In genomic region chr12:121400332-121401139, GRCh38 we compare ENCODE assay signal across 8 cellular contexts. TPM values are rescaled to one million over a fixed set of nuclear protein-coding genes. Genes with fewer than 3 reads are reported as not detected.
A peak's percentile ranks its signal among the peaks of the same experiment; 100 is the strongest.
DNase-seq lines count a peak whose midpoint lies in the region; ATAC-seq and TF ChIP-seq lines count a peak whose summit lies in the region.

No MANE protein-coding gene starts in this region.

- TF ChIP-seq RAD21 in SK-N-SH (IDR thresholded peaks at IDR 0.05; ENCODE audit: low read length): no peak; the same call in 1 of the 2 replicates

- WGBS in SK-N-SH (ENCODE audit: low lambda C conversion rate): 5% methylated on average over 30 of the region's 48 CpGs
- 1% methylated on average over 48 of the region's 48 CpGs for WGBS in right cardiac atrium

- peak overlapping the region; percentile 83 for H3K4me2 ChIP-seq in SK-N-SH

- TF ChIP-seq EP300 in SK-N-SH (IDR thresholded peaks at IDR 0.05; ENCODE audit: borderline replicate concordance in 1 of 2, low read depth in 1 of 2, low read length in 1 of 2): no peak

- H3K79me2 ChIP-seq in SK-N-SH (ENCODE audit: insufficient read depth): peaks cover 67% of the 10 kb centered on the region

- peak overlapping the region; percentile 98 for H3K27ac Mint-ChIP-seq in activated naive CD8-positive, alpha-beta T cell treated with anti-CD3 and anti-CD28 coated beads, Interleukin-2, amount 10 ng/mL, durations not matched to agents 7 days and 5 days

- peak overlapping the region; percentile 73 to 84 for H3K27ac ChIP-seq in SK-N-SH (ENCODE audit: low read depth in 2 of 2, low read length in 1 of 2)
- peak overlapping the region; percentile 75 for H3K27ac ChIP-seq in right cardiac atrium (ENCODE audit: low read length)

- H3K36me3 ChIP-seq in SK-N-SH (replicated peaks in 1 of 2; ENCODE audit: control insufficient read depth in 1 of 2, insufficient read depth in 2 of 2, low read length in 1 of 2): peaks cover 2 to 19% of the 10 kb centered on the region in 2 experiments

- POLR2A ChIA-PET in SK-N-SH (lab: Yijun Ruan, JAX): interaction anchor here (0.7 to 2.5 kb wide), 10 partner anchors 9 to 74 kb away, joined by 3 to 20 read pairs (median 4); partner anchors contain the start of gene ANAPC5
- POLR2A ChIA-PET in activated naive CD8-positive, alpha-beta T cell treated with anti-CD3 and anti-CD28 coated beads, Interleukin-2, amount 10 ng/mL, durations not matched to agents 7 days and 5 days (lab: Charles Lee): interaction anchor here (0.6 to 4.8 kb wide), 27 partner anchors 9 to 404 kb away, joined by 3 to 56 read pairs (median 4); partner anchors contain the start of genes ANAPC5, CAMKK2, ORAI1 and SETD1B

- H3K4me1 ChIP-seq in SK-N-SH (ENCODE audit: control insufficient read depth in 1 of 2, insufficient read depth in 2 of 2, low read depth in 1 of 2, low read length in 1 of 2): peaks cover 8% of the 10 kb centered on the region in 2 experiments; a peak in 3 of 4 replicates
- H3K4me1 ChIP-seq in right cardiac atrium (ENCODE audit: control insufficient read depth, insufficient read depth, low read length): peaks cover 3% of the 10 kb centered on the region

- peaks cover 25% of the 10 kb centered on the region for H3K4me1 Mint-ChIP-seq in activated naive CD8-positive, alpha-beta T cell treated with anti-CD3 and anti-CD28 coated beads, Interleukin-2, amount 10 ng/mL, durations not matched to agents 7 days and 5 days

- H3K27me3 Mint-ChIP-seq in activated naive CD8-positive, alpha-beta T cell treated with anti-CD3 and anti-CD28 coated beads, Interleukin-2, amount 10 ng/mL, durations not matched to agents 7 days and 5 days: no peaks in the 10 kb centered on the region

- peak overlapping the region; percentile 81 for H3K9ac ChIP-seq in SK-N-SH

- H3K4me3 ChIP-seq in SK-N-SH (ENCODE audit: low read depth in 2 of 2, low read length in 1 of 2) (peak overlapping the region; percentile 77 to 81), right cardiac atrium (ENCODE audit: low read length) (peak overlapping the region; percentile 79), retinal pigment epithelial cell (ENCODE audit: low read length) (peak overlapping the region; percentile 88)

- H3K9me3 ChIP-seq in SK-N-SH (no peaks in the 10 kb centered on the region), right cardiac atrium (ENCODE audit: control insufficient read depth, low read length) (no peaks in the 10 kb centered on the region)

- no peaks in the 10 kb centered on the region for H3F3A ChIP-seq in SK-N-SH (replicated peaks; ENCODE audit: insufficient read depth)

- H3K27me3 ChIP-seq in SK-N-SH (ENCODE audit: insufficient read depth) (no peaks in the 10 kb centered on the region), right cardiac atrium (ENCODE audit: control insufficient read depth, insufficient read depth) (no peaks in the 10 kb centered on the region)

- peak; percentile 76 for DNase-seq in D341Med (ENCODE audit: low spot score)
- DNase-seq in GM20000 (ENCODE audit: low spot score): peak; percentile 58
- DNase-seq in HPDE6-E6E7 (ENCODE audit: extremely low spot score): peak; percentile 23
- DNase-seq in SK-N-SH: peak; percentile 69
- no peak for DNase-seq in activated naive CD8-positive, alpha-beta T cell treated with anti-CD3 and anti-CD28 coated beads, Interleukin-2, amount 10 ng/mL, durations not matched to agents 7 days and 5 days
- peak in 2 of 3 donors; percentile 42 to 73 for DNase-seq in right cardiac atrium
- DNase-seq in retinal pigment epithelial cell (ENCODE audit: low read depth): no peak
- no peak for DNase-seq in retina

- H2AFZ ChIP-seq in SK-N-SH (ENCODE audit: low read depth): peak overlapping the region; percentile 74; the same call in 1 of the 2 replicates

- H4K20me1 ChIP-seq in SK-N-SH (ENCODE audit: insufficient read depth): peaks cover 14% of the 10 kb centered on the region; the same call in 1 of the 2 replicates

- no peaks in the 10 kb centered on the region for H3K9me2 ChIP-seq in SK-N-SH

- H3K36me3 Mint-ChIP-seq in activated naive CD8-positive, alpha-beta T cell treated with anti-CD3 and anti-CD28 coated beads, Interleukin-2, amount 10 ng/mL, durations not matched to agents 7 days and 5 days: peaks cover 12% of the 10 kb centered on the region

- TF ChIP-seq CTCF in GM20000 (IDR thresholded peaks at IDR 0.05; ENCODE audit: extremely low read depth, missing control alignments) (no peak), SK-N-SH (IDR thresholded peaks at IDR 0.05) (no peak; the same call in 1 of the 2 replicates), retinal pigment epithelial cell (conservative IDR thresholded peaks at IDR 0.05; ENCODE audit: low read depth, low read length) (no peak)

- no peaks in the 10 kb centered on the region for H3K9me3 Mint-ChIP-seq in activated naive CD8-positive, alpha-beta T cell treated with anti-CD3 and anti-CD28 coated beads, Interleukin-2, amount 10 ng/mL, durations not matched to agents 7 days and 5 days

- H3K4me3 Mint-ChIP-seq in activated naive CD8-positive, alpha-beta T cell treated with anti-CD3 and anti-CD28 coated beads, Interleukin-2, amount 10 ng/mL, durations not matched to agents 7 days and 5 days: peak overlapping the region; percentile 95

- CTCF ChIA-PET in SK-N-SH (lab: Yijun Ruan, JAX): interaction anchor here (1.0 to 2.2 kb wide), 3 partner anchors 12 to 66 kb away, joined by 3 to 11 read pairs (median 3); no protein-coding TSS in a partner anchor

- ATAC-seq in activated naive CD8-positive, alpha-beta T cell treated with anti-CD3 and anti-CD28 coated beads, Interleukin-2, amount 10 ng/mL, durations not matched to agents 7 days and 5 days (ENCODE audit: low read depth): peak; percentile 43
- peak; percentile 70 to 77 for ATAC-seq in right cardiac atrium

- intact Hi-C loops in right cardiac atrium (cut with DNase I): no loop called here

TF ChIP-seq in SK-N-SH, 30 proteins besides CTCF, POLR2A, EP300 and RAD21:
- TF ChIP-seq FOSL2 (IDR thresholded peaks at IDR 0.05; ENCODE audit: borderline replicate concordance, low read depth): peak; percentile 64; the same call in 1 of the 2 replicates
- TF ChIP-seq, protein P1, sequence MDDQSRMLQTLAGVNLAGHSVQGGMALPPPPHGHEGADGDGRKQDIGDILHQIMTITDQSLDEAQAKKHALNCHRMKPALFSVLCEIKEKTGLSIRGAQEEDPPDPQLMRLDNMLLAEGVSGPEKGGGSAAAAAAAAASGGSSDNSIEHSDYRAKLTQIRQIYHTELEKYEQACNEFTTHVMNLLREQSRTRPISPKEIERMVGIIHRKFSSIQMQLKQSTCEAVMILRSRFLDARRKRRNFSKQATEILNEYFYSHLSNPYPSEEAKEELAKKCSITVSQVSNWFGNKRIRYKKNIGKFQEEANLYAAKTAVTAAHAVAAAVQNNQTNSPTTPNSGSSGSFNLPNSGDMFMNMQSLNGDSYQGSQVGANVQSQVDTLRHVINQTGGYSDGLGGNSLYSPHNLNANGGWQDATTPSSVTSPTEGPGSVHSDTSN (IDR thresholded peaks at IDR 0.05): no peak

RNA-seq across cellular contexts. Expression of gene RNF34, which starts 0.6 kb away (rescaled TPM):
- 28.7 and 29.4 TPM in 2 replicates for polyA plus RNA-seq in SK-N-SH (2012; rRNA removed)
- 26.7 and 29.0 TPM in 2 replicates for polyA plus RNA-seq in SK-N-SH (2012; cell fraction: cytosol; rRNA removed)
- polyA plus RNA-seq in SK-N-SH (2012; cell fraction: nucleus; rRNA removed): 55.4 and 56.0 TPM in 2 replicates
- total RNA-seq in activated naive CD8-positive, alpha-beta T cell treated with anti-CD3 and anti-CD28 coated beads, Interleukin-2, amount 10 ng/mL, durations not matched to agents 7 days and 5 days: 10 to 100 TPM; 81.9 to 84.5 TPM
- total RNA-seq in right cardiac atrium: 10 to 100 TPM; 25.1 to 31.4 (median 26.1) TPM
- 21.1 TPM for polyA plus RNA-seq in right cardiac atrium

RNA-seq across cellular contexts. Expression of gene ANAPC5, which starts 48.3 kb away (rescaled TPM):
- 110 and 158 TPM in 2 replicates for polyA plus RNA-seq in SK-N-SH (2012; rRNA removed)
- 78.2 and 95.2 TPM in 2 replicates for polyA plus RNA-seq in SK-N-SH (2012; cell fraction: cytosol; rRNA removed)
- polyA plus RNA-seq in SK-N-SH (2012; cell fraction: nucleus; rRNA removed): 388 and 449 TPM in 2 replicates
- 100 to 1,000 TPM; 133 to 135 TPM for total RNA-seq in activated naive CD8-positive, alpha-beta T cell treated with anti-CD3 and anti-CD28 coated beads, Interleukin-2, amount 10 ng/mL, durations not matched to agents 7 days and 5 days
- total RNA-seq in right cardiac atrium: 10 to 100 TPM; 59.4 to 64.0 (median 60.4) TPM
- polyA plus RNA-seq in right cardiac atrium: 55.7 TPM

Comparison
In these comparisons a context has a peak if more than half of its experiments do, and no peak if none do; other contexts are left out.
1. DNase-seq: peak in D341Med (single experiment), GM20000 (single experiment), HPDE6-E6E7 (single experiment), SK-N-SH (single experiment) and right cardiac atrium (2 of 3); none in activated naive CD8-positive, alpha-beta T cell treated with anti-CD3 and anti-CD28 coated beads, Interleukin-2, amount 10 ng/mL, durations not matched to agents 7 days and 5 days (single experiment), retinal pigment epithelial cell (single experiment) and retina (single experiment).
2. Peak in every context shown above with its lines, with median percentiles within 50 percentile points of each other: H3K4me3 ChIP-seq.